In the genomic region with DNA sequence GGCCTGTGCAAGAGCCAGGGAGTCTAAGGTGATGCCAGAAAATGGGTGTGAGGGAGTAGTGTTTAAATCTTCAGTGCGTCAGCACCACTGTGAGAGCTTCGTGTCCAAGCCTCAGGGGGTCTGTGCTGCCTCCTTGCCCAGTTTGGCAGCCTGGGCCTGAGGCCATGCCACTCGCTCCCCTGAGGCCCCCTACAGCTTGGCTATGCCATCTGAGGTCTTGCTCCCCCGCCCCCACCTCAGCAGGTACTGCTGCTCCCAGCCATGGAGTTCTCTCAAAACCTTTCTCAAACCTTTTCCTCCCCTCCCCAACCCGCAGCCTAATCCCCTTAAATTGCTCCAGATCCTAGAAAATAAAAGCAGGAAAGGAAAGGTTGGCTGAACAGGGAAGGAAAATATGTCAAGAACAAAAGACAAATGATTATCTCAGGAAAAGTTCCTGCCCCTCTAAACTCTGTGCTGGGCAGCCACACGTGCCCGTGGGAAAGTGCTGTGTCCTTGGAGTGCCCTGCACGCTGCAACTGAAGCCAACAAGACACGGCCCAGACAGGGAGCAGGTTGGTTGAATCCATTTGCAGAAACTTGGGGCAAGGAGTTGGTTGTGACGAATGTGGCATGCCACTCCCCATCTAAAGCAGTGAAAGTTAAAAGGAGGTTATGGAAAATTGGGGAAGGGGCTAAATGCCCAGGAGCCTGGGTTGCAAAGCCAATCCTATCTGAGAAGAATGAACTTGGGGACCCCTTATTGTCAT, we compare ENCODE assay signal across 12 cellular contexts.
A peak's percentile ranks its signal among the peaks of the same experiment; 100 is the strongest.
DNase-seq lines count a peak whose midpoint lies in the region; ATAC-seq, FAIRE-seq and TF ChIP-seq lines count a peak whose summit lies in the region.
"Had no signal": no experiment of that assay in that cellular context is flagged by ENCODE, and none has a peak within 500 bp of the region (broad histone marks: within the 10 kb centered on the region; RNA-seq: fewer than 3 reads in every experiment).

No MANE protein-coding gene starts in this region.

- no peak overlapping the region for H3K27ac ChIP-seq in HEK293 (ENCODE audit: extremely low read depth, low read depth, low read length)
- no peak overlapping the region for H3K27ac ChIP-seq in endothelial cell of umbilical vein (ENCODE audit: insufficient read depth, low read depth, low read length)
- H3K27ac ChIP-seq: C4-2B, SJCRH30 had no signal

- no peak for TF ChIP-seq POLR2A in endothelial cell of umbilical vein (IDR thresholded peaks at IDR 0.05; ENCODE audit: low read depth, low read length)

- H4K20me1 ChIP-seq in endothelial cell of umbilical vein (replicated peaks; ENCODE audit: control insufficient read depth, extremely low read depth, insufficient read depth, low read length) = no peaks in the 10 kb centered on the region

- H3K36me3 Mint-ChIP-seq in activated CD8-positive, alpha-beta memory T cell treated with anti-CD3 and anti-CD28 coated beads, Interleukin-2, amount 10 ng/mL, durations not matched to agents 7 days and 5 days = no peaks in the 10 kb centered on the region
- H3K36me3 Mint-ChIP-seq in osteocyte (ENCODE audit: unreplicated experiment) (no peaks in the 10 kb centered on the region), HFFc6 (ENCODE audit: low read depth) (no peaks in the 10 kb centered on the region)
- H3K36me3 Mint-ChIP-seq: CD8-positive, alpha-beta memory T cell had no signal

- H3K9ac ChIP-seq in endothelial cell of umbilical vein (replicated peaks; ENCODE audit: extremely low read depth, insufficient read depth, low read length) = no peak overlapping the region

- dilution Hi-C loops in endothelial cell of umbilical vein (cut with MboI; ENCODE audit: extremely low pct_ligation_motif_present, low sequenced_read_pairs) = loop anchor here (25.0 kb wide), 1 partner anchor 103 kb away; no protein-coding TSS in a partner anchor

- H3K4me1 ChIP-seq in HEK293 (ENCODE audit: control insufficient read depth, insufficient read depth, low read length) = no peaks in the 10 kb centered on the region
- H3K4me1 ChIP-seq in endothelial cell of umbilical vein (ENCODE audit: control insufficient read depth, extremely low read depth, insufficient read depth, low read length) = no peaks in the 10 kb centered on the region

- H2AFZ ChIP-seq in endothelial cell of umbilical vein (ENCODE audit: low read depth, low read length) = no peak overlapping the region

- peaks cover 30% of the 10 kb centered on the region for H3K27me3 Mint-ChIP-seq in activated CD8-positive, alpha-beta memory T cell treated with anti-CD3 and anti-CD28 coated beads, Interleukin-2, amount 10 ng/mL, durations not matched to agents 7 days and 5 days
- H3K27me3 Mint-ChIP-seq in osteocyte (ENCODE audit: unreplicated experiment) (peaks cover 30% of the 10 kb centered on the region), HFFc6 (ENCODE audit: insufficient read depth) (peaks cover 14% of the 10 kb centered on the region)

- H3K4me2 ChIP-seq in endothelial cell of umbilical vein (ENCODE audit: insufficient read depth, low read length) = no peak overlapping the region

- no peak for FAIRE-seq in endothelial cell of umbilical vein (lab: Jason Lieb, UNC)
- FAIRE-seq: H1 had no signal

- intact Hi-C loops in endothelial cell of umbilical vein (cut with micrococcal nuclease) = loop anchor here (1.0 kb wide), 5 partner anchors 17 to 167 kb away; no protein-coding TSS in a partner anchor

- TF ChIP-seq CTCF in HEK293 (tag by site-specific recombination; IDR thresholded peaks at IDR 0.05) (no peak), endothelial cell of umbilical vein (IDR thresholded peaks at IDR 0.05; ENCODE audit: extremely low read depth in 1 of 2, insufficient read depth in 1 of 2, low read depth in 1 of 2, low read length in 2 of 2) (no peak), osteocyte (IDR thresholded peaks at IDR 0.05) (no peak), HFFc6 (IDR thresholded peaks at IDR 0.05) (no peak)

- H3K27ac Mint-ChIP-seq in activated CD8-positive, alpha-beta memory T cell treated with anti-CD3 and anti-CD28 coated beads, Interleukin-2, amount 10 ng/mL, durations not matched to agents 7 days and 5 days = no peak overlapping the region
- H3K27ac Mint-ChIP-seq in osteocyte (ENCODE audit: unreplicated experiment) (no peak overlapping the region), HFFc6 (no peak overlapping the region)

- H3K36me3 ChIP-seq in HEK293 (ENCODE audit: control insufficient read depth in 2 of 2, insufficient read depth in 1 of 2, low read length in 2 of 2) (no peaks in the 10 kb centered on the region), endothelial cell of umbilical vein (ENCODE audit: control insufficient read depth in 2 of 2, extremely low read depth in 1 of 2, insufficient read depth in 2 of 2, low read length in 2 of 2) (no peaks in the 10 kb centered on the region)
- H3K36me3 ChIP-seq: SJCRH30 had no signal

- H3K27me3 ChIP-seq in endothelial cell of umbilical vein (ENCODE audit: control insufficient read depth in 2 of 2, insufficient read depth in 2 of 2, low read length in 2 of 2) = peaks cover 0 to 3% of the 10 kb centered on the region in 2 experiments
- H3K27me3 ChIP-seq: SJCRH30 had no signal

- H3K79me2 ChIP-seq in endothelial cell of umbilical vein (ENCODE audit: control insufficient read depth, insufficient read depth, low read length) = no peaks in the 10 kb centered on the region

- H3K9me3 Mint-ChIP-seq in activated CD8-positive, alpha-beta memory T cell treated with anti-CD3 and anti-CD28 coated beads, Interleukin-2, amount 10 ng/mL, durations not matched to agents 7 days and 5 days (ENCODE audit: low read depth) = no peaks in the 10 kb centered on the region
- H3K9me3 Mint-ChIP-seq in osteocyte (ENCODE audit: unreplicated experiment) (no peaks in the 10 kb centered on the region), HFFc6 (no peaks in the 10 kb centered on the region)
- H3K9me3 Mint-ChIP-seq: CD8-positive, alpha-beta memory T cell had no signal

- CTCF ChIA-PET in activated CD8-positive, alpha-beta memory T cell treated with anti-CD3 and anti-CD28 coated beads, Interleukin-2, amount 10 ng/mL, durations not matched to agents 7 days and 5 days (lab: Charles Lee) = interaction anchor here (0.6 to 7.6 kb wide), 37 partner anchors 9 to 369 kb away, joined by 3 to 130 read pairs (median 6); partner anchors contain the start of genes ATOH8 and USP39
- CTCF ChIA-PET in HEK293 (lab: Yijun Ruan, JAX) = interaction anchor here (0.6 to 7.6 kb wide), 42 partner anchors 9 to 296 kb away, joined by 3 to 141 read pairs (median 4); partner anchors contain the start of gene ATOH8
- CTCF ChIA-PET in endothelial cell of umbilical vein (lab: Charles Lee) = interaction anchor here (1.0 to 9.2 kb wide), 40 partner anchors 8 to 268 kb away, joined by 3 to 193 read pairs (median 7); partner anchors contain the start of gene ATOH8

- POLR2A ChIA-PET in HEK293 (lab: Yijun Ruan, JAX) (interaction anchor here (0.8 to 1.0 kb wide), 2 partner anchors 78 to 86 kb away, joined by 3 read pairs; no protein-coding TSS in a partner anchor), endothelial cell of umbilical vein (lab: Charles Lee) (no interaction called here)

- H3K9me1 ChIP-seq in endothelial cell of umbilical vein (replicated peaks; ENCODE audit: control insufficient read depth, extremely low read depth, insufficient read depth, low read length) = no peaks in the 10 kb centered on the region

- no peak for ATAC-seq in activated CD8-positive, alpha-beta memory T cell treated with anti-CD3 and anti-CD28 coated beads, Interleukin-2, amount 10 ng/mL, durations not matched to agents 7 days and 5 days
- ATAC-seq in HG03342 (IDR thresholded peaks at IDR 0.05; ENCODE audit: unreplicated experiment) = no peak

- no peak overlapping the region for H3K4me3 ChIP-seq in HEK293 (ENCODE audit: low read depth, low read length)
- H3K4me3 ChIP-seq in endothelial cell of umbilical vein (replicated peaks in 1 of 3; ENCODE audit: insufficient read depth in 1 of 3, low read depth in 1 of 3, low read length in 3 of 3) = no peak overlapping the region
- H3K4me3 ChIP-seq: SJCRH30 had no signal

- DNase-seq in activated CD8-positive, alpha-beta memory T cell treated with anti-CD3 and anti-CD28 coated beads, Interleukin-2, amount 10 ng/mL, durations not matched to agents 7 days and 5 days = peak; percentile 37
- DNase-seq in activated CD8-positive, alpha-beta memory T cell treated with anti-CD3 and anti-CD28 coated beads, Interleukin-2, amount 50 U/mL, for 48 hours = no peak
- DNase-seq in endothelial cell of umbilical vein (ENCODE audit: low read depth, low spot score) (peak; percentile 26), osteocyte (ENCODE audit: extremely low spot score, unreplicated experiment) (peak; percentile 60), NCI-H446 (lab: John Stamatoyannopoulos, UW) (no peak), HFFc6 (no peak)

- no peaks in the 10 kb centered on the region for H3K9me3 ChIP-seq in HEK293 (ENCODE audit: control insufficient read depth, insufficient read depth, low read depth, low read length)
- no peaks in the 10 kb centered on the region for H3K9me3 ChIP-seq in endothelial cell of umbilical vein (replicated peaks; ENCODE audit: control insufficient read depth, insufficient read depth, low read length)
- H3K9me3 ChIP-seq: SJCRH30 had no signal

- no peaks in the 10 kb centered on the region for H3K4me1 Mint-ChIP-seq in activated CD8-positive, alpha-beta memory T cell treated with anti-CD3 and anti-CD28 coated beads, Interleukin-2, amount 10 ng/mL, durations not matched to agents 7 days and 5 days
- H3K4me1 Mint-ChIP-seq in osteocyte (ENCODE audit: unreplicated experiment) (peaks cover 5% of the 10 kb centered on the region), HFFc6 (ENCODE audit: low read depth) (peaks cover 37% of the 10 kb centered on the region)

- H3K4me3 Mint-ChIP-seq in activated CD8-positive, alpha-beta memory T cell treated with anti-CD3 and anti-CD28 coated beads, Interleukin-2, amount 10 ng/mL, durations not matched to agents 7 days and 5 days = no peak overlapping the region
- no peak overlapping the region for H3K4me3 Mint-ChIP-seq in osteocyte (ENCODE audit: unreplicated experiment)
- H3K4me3 Mint-ChIP-seq in HFFc6 = no peak overlapping the region

- BruUV-seq in endothelial cell of umbilical vein (replicated peaks; lab: Mats Ljungman, UMichigan) = no TSS peak

TF ChIP-seq in endothelial cell of umbilical vein, 7 proteins besides CTCF, POLR2A, EP300 and RAD21:
- TF ChIP-seq FOS (IDR thresholded peaks at IDR 0.05; ENCODE audit: borderline replicate concordance, insufficient read depth, low read length) = no peak
- TF ChIP-seq JUN (IDR thresholded peaks at IDR 0.05; ENCODE audit: borderline replicate concordance, insufficient read depth, insufficient read length, low read depth) = no peak
- TF ChIP-seq, protein P1, sequence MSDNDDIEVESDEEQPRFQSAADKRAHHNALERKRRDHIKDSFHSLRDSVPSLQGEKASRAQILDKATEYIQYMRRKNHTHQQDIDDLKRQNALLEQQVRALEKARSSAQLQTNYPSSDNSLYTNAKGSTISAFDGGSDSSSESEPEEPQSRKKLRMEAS (IDR thresholded peaks at IDR 0.05; ENCODE audit: insufficient read depth, insufficient read length) = no peak
- TF ChIP-seq EZH2 (IDR thresholded peaks at IDR 0.05; ENCODE audit: borderline replicate concordance, low read depth, low read length, severe bottlenecking) = no peak

Comparison
In these comparisons a context has a peak if more than half of its experiments do, and no peak if none do; other contexts are left out.
1. DNase-seq: peak in activated CD8-positive, alpha-beta memory T cell treated with anti-CD3 and anti-CD28 coated beads, Interleukin-2, amount 10 ng/mL, durations not matched to agents 7 days and 5 days (single experiment), endothelial cell of umbilical vein (single experiment) and osteocyte (single experiment); none in activated CD8-positive, alpha-beta memory T cell treated with anti-CD3 and anti-CD28 coated beads, Interleukin-2, amount 50 U/mL, for 48 hours (single experiment), NCI-H446 (0 of 2) and HFFc6 (single experiment).